In the genomic region with DNA sequence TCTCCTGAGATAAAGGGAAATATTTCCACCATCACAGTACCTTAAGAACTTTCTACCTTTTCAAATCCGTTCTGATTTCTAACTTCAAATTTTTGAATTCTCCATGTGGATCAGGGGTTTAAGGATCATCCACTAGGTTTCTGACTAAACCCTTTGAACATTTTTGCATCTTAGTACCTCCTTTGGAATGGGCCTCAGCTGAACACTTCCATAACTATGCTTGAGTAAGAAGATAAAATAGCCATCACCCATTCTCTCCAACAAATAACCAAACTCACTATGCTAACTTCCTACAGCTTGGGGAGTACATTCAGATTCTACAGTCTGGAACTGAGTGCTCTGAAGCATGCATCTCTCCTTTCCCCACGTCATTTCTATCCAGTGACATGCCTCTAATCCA, we compare ENCODE assay signal across 8 cellular contexts. TPM values are rescaled to one million over a fixed set of nuclear protein-coding genes. Genes with fewer than 3 reads are reported as not detected.
DNase-seq lines count a peak whose midpoint lies in the region; ATAC-seq and TF ChIP-seq lines count a peak whose summit lies in the region.

No MANE protein-coding gene starts in this region.

- peak overlapping the region; percentile 85 for H3K9ac ChIP-seq in skeletal muscle satellite cell (ENCODE audit: low read depth, low read length)

- in situ Hi-C loops in HAP-1 (cut with MboI; ENCODE audit: low sequenced_read_pairs) = loop anchor here (25.0 kb wide), 1 partner anchor 864 kb away; no protein-coding TSS in a partner anchor

- H3K9me3 Mint-ChIP-seq in glutamatergic neuron (ENCODE audit: unreplicated experiment) = peaks cover 11% of the 10 kb centered on the region

- H3K27me3 ChIP-seq in HAP-1 (ENCODE audit: low read depth) (no peaks in the 10 kb centered on the region), WERI-Rb-1 (ENCODE audit: insufficient read depth, low read depth, severe bottlenecking) (no peaks in the 10 kb centered on the region), skeletal muscle satellite cell (ENCODE audit: control insufficient read depth, insufficient read depth, low read length) (no peaks in the 10 kb centered on the region), BE2C (no peaks in the 10 kb centered on the region)

- peaks cover 4% of the 10 kb centered on the region for H3K4me1 Mint-ChIP-seq in glutamatergic neuron (ENCODE audit: low read depth, unreplicated experiment)

- ATAC-seq in HG03354 (IDR thresholded peaks at IDR 0.05; ENCODE audit: poor library complexity, severe bottlenecking, unreplicated experiment) = no peak

- peak overlapping the region; percentile 98 for H3K4me2 ChIP-seq in skeletal muscle satellite cell (ENCODE audit: low read length)

- H3K4me3 Mint-ChIP-seq in glutamatergic neuron (ENCODE audit: unreplicated experiment) = peak overlapping the region; percentile 90

- H3K36me3 Mint-ChIP-seq in glutamatergic neuron (ENCODE audit: unreplicated experiment) = no peaks in the 10 kb centered on the region

- H3K4me3 ChIP-seq in HAP-1 (peak overlapping the region; percentile 58; the same call in 1 of the 2 replicates), WERI-Rb-1 (ENCODE audit: low read depth, low read length) (peak overlapping the region; percentile 60; the same call in 1 of the 2 replicates), skeletal muscle satellite cell (ENCODE audit: low read length) (peak overlapping the region; percentile 89), BE2C (ENCODE audit: low read depth, low read length) (no peak overlapping the region; the same call in 1 of the 2 replicates)

- H3K27me3 Mint-ChIP-seq in glutamatergic neuron (ENCODE audit: unreplicated experiment) = no peaks in the 10 kb centered on the region

- H3K36me3 ChIP-seq in HAP-1 (replicated peaks) = peaks cover 3% of the 10 kb centered on the region
- H3K36me3 ChIP-seq in WERI-Rb-1 = no peaks in the 10 kb centered on the region
- H3K36me3 ChIP-seq in skeletal muscle satellite cell (ENCODE audit: insufficient read depth, low read length) = peaks cover 4% of the 10 kb centered on the region
- no peaks in the 10 kb centered on the region for H3K36me3 ChIP-seq in BE2C

- peak overlapping the region; percentile 20 for H3K27ac Mint-ChIP-seq in glutamatergic neuron (ENCODE audit: unreplicated experiment)

- DNase-seq in HAP-1 (ENCODE audit: low spot score in 2 of 2) (no peak), WERI-Rb-1 (no peak), glutamatergic neuron (no peak), BE2C (no peak), hippocampal formation (lab: John Stamatoyannopoulos, UW) (no peak), DMS53 (lab: John Stamatoyannopoulos, UW) (no peak)

- no peaks in the 10 kb centered on the region for H3K9me3 ChIP-seq in HAP-1
- no peaks in the 10 kb centered on the region for H3K9me3 ChIP-seq in WERI-Rb-1 (ENCODE audit: severe bottlenecking)
- no peaks in the 10 kb centered on the region for H3K9me3 ChIP-seq in skeletal muscle satellite cell (replicated peaks; ENCODE audit: low read length)
- H3K9me3 ChIP-seq in BE2C = no peaks in the 10 kb centered on the region

- no peak overlapping the region for H3K27ac ChIP-seq in WERI-Rb-1

- H3K4me1 ChIP-seq in HAP-1 (peaks cover 15% of the 10 kb centered on the region), skeletal muscle satellite cell (ENCODE audit: control insufficient read depth, insufficient read depth, low read length) (peaks cover 21% of the 10 kb centered on the region), BE2C (peaks cover 4% of the 10 kb centered on the region; the same call in 1 of the 2 replicates)

- no peak for TF ChIP-seq CTCF in WERI-Rb-1 (IDR thresholded peaks at IDR 0.05; ENCODE audit: low read depth, low read length)
- TF ChIP-seq CTCF in glutamatergic neuron (IDR thresholded peaks at IDR 0.05; ENCODE audit: partially characterized antibody, unreplicated experiment) = no peak
- TF ChIP-seq CTCF in BE2C (IDR thresholded peaks at IDR 0.05; ENCODE audit: low read depth, low read length) = no peak

RNA-seq across cellular contexts. Expression of a gene that starts 1.3 kb away (rescaled TPM):
- total RNA-seq in glutamatergic neuron (ENCODE audit: unreplicated experiment) = 8.4 TPM
- 30.4 and 31.2 TPM in 2 replicates for total RNA-seq in skeletal muscle satellite cell (2012; rRNA removed)
- 3.9 TPM for polyA plus RNA-seq in BE2C (2012; ENCODE audit: insufficient read depth, insufficient read length, low read depth)
